8 cellular contexts compared by ENCODE assay signal in genomic region chr9:97982719-97983523, GRCh38. TPM values are rescaled to one million over a fixed set of nuclear protein-coding genes. Genes with fewer than 3 reads are reported as not detected.
DNase-seq lines count a peak whose midpoint lies in the region; ATAC-seq and TF ChIP-seq lines count a peak whose summit lies in the region.

ANP32B (plus strand) TSS chr9:97983341; CDS start chr9:97983556, 215 bp downstream.

- H3K27me3 Mint-ChIP-seq in osteocyte (ENCODE audit: unreplicated experiment), result peaks cover 8% of the 10 kb centered on the region

- H3K9me3 Mint-ChIP-seq in activated naive CD4-positive, alpha-beta T cell treated with anti-CD3 and anti-CD28 coated beads, Interleukin-2, amount 50 U/mL, for 72 hours, result no peaks in the 10 kb centered on the region
- no peaks in the 10 kb centered on the region for H3K9me3 Mint-ChIP-seq in osteocyte (ENCODE audit: unreplicated experiment)

- no peaks in the 10 kb centered on the region for H3K36me3 ChIP-seq in thoracic aorta

- peaks cover 7 to 26% of the 10 kb centered on the region in 2 donors for H3K4me1 ChIP-seq in thoracic aorta (ENCODE audit: control insufficient read depth in 1 of 2, low read depth in 2 of 2)

- H3K9me3 ChIP-seq in thoracic aorta, result no peaks in the 10 kb centered on the region

- peak within 1 kb of the TSS; percentile 78 for H3K4me3 Mint-ChIP-seq in osteocyte (ENCODE audit: unreplicated experiment)

- no peaks in the 10 kb centered on the region for H3K27me3 ChIP-seq in thoracic aorta (replicated peaks; ENCODE audit: insufficient read depth)

- POLR2A ChIA-PET in HEK293T (lab: Yijun Ruan, JAX), result interaction anchor here (0.8 to 3.8 kb wide), 17 partner anchors 11 to 508 kb away, joined by 3 to 25 read pairs (median 4); partner anchors contain the start of genes TBC1D2 and TRMO

- peak; percentile 96 for TF ChIP-seq CTCF in GM10266 (IDR thresholded peaks at IDR 0.05; ENCODE audit: control insufficient read depth, insufficient read depth, low read depth, missing control alignments)
- TF ChIP-seq CTCF in osteocyte (IDR thresholded peaks at IDR 0.05), result peak; percentile 88
- peak; percentile 80 for TF ChIP-seq CTCF in thoracic aorta (IDR thresholded peaks at IDR 0.05)

- DNase-seq in GM10266 (ENCODE audit: extremely low spot score) (peak; percentile 96), HEK293T (ENCODE audit: extremely low spot score) (peak; percentile 88), MV-4-11 (lab: John Stamatoyannopoulos, UW) (peak; percentile 87), SKM-1 (lab: John Stamatoyannopoulos, UW; ENCODE audit: unreplicated experiment) (peak; percentile 62), glomerular visceral epithelial cell (ENCODE audit: extremely low spot score) (peak; percentile 95), osteocyte (ENCODE audit: extremely low spot score, unreplicated experiment) (peak; percentile 98), thoracic aorta (ENCODE audit: low spot score) (peak; percentile 74)
- peak; percentile 90 to 96 for DNase-seq in activated naive CD4-positive, alpha-beta T cell treated with anti-CD3 and anti-CD28 coated beads, Interleukin-2, amount 50 U/mL, for 72 hours (ENCODE audit: low spot score in 2 of 2)

- peak within 1 kb of the TSS; percentile 97 to 99 for H3K27ac ChIP-seq in thoracic aorta

- peaks cover 35% of the 10 kb centered on the region for H3K4me1 Mint-ChIP-seq in osteocyte (ENCODE audit: unreplicated experiment)

- peak within 1 kb of the TSS; percentile 84 to 90 for H3K27ac Mint-ChIP-seq in activated naive CD4-positive, alpha-beta T cell treated with anti-CD3 and anti-CD28 coated beads, Interleukin-2, amount 50 U/mL, for 72 hours
- H3K27ac Mint-ChIP-seq in osteocyte (ENCODE audit: unreplicated experiment), result peak within 1 kb of the TSS; percentile 81

- peak; percentile 85 to 89 for ATAC-seq in activated naive CD4-positive, alpha-beta T cell treated with anti-CD3 and anti-CD28 coated beads, Interleukin-2, amount 50 U/mL, for 72 hours
- ATAC-seq in thoracic aorta (ENCODE audit: insufficient number of reproducible peaks, low FRiP score, low read depth), result peak; percentile 67

- peaks cover 16 to 21% of the 10 kb centered on the region in 2 donors for H3K36me3 Mint-ChIP-seq in activated naive CD4-positive, alpha-beta T cell treated with anti-CD3 and anti-CD28 coated beads, Interleukin-2, amount 50 U/mL, for 72 hours
- H3K36me3 Mint-ChIP-seq in osteocyte (ENCODE audit: unreplicated experiment), result no peaks in the 10 kb centered on the region

- CTCF ChIA-PET in HEK293T (lab: Yijun Ruan, JAX), result interaction anchor here (0.7 kb wide), 1 partner anchor 26 kb away, joined by 3 read pairs; no protein-coding TSS in a partner anchor

- peak within 1 kb of the TSS; percentile 100 for H3K4me3 ChIP-seq in thoracic aorta

TF ChIP-seq in HEK293T, 16 proteins besides CTCF, POLR2A, EP300 and RAD21:
- TF ChIP-seq HDGF (IDR thresholded peaks at IDR 0.05; ENCODE audit: borderline replicate concordance) (no peak), TARDBP (IDR thresholded peaks at IDR 0.05) (no peak), ELF4 (IDR thresholded peaks at IDR 0.05) (peak; percentile 8; the same call in 1 of the 2 replicates), CTBP1 (IDR thresholded peaks at IDR 0.05; ENCODE audit: borderline replicate concordance) (no peak), LEF1 (IDR thresholded peaks at IDR 0.05; ENCODE audit: borderline replicate concordance) (no peak), L3MBTL2 (conservative IDR thresholded peaks at IDR 0.05) (peak; percentile 95), ARNT (IDR thresholded peaks at IDR 0.05) (peak; percentile 29; the same call in 1 of the 2 replicates), BHLHE40 (IDR thresholded peaks at IDR 0.05; ENCODE audit: borderline replicate concordance) (no peak), ZNF384 (IDR thresholded peaks at IDR 0.05) (no peak), FOXK2 (IDR thresholded peaks at IDR 0.05) (no peak), SUZ12 (IDR thresholded peaks at IDR 0.05) (no peak), NFRKB (IDR thresholded peaks at IDR 0.05) (no peak), PKNOX1 (IDR thresholded peaks at IDR 0.05) (no peak), FOXA1 (IDR thresholded peaks at IDR 0.05) (no peak), FOXM1 (IDR thresholded peaks at IDR 0.05; ENCODE audit: borderline replicate concordance) (peak; percentile 98), SP1 (IDR thresholded peaks at IDR 0.05) (no peak)

RNA-seq across cellular contexts. Expression of gene ANP32B, which starts in this region (rescaled TPM):
- 100 to 1,000 TPM; 255 to 315 TPM for total RNA-seq in activated naive CD4-positive, alpha-beta T cell treated with anti-CD3 and anti-CD28 coated beads, Interleukin-2, amount 50 U/mL, for 72 hours
- total RNA-seq in osteocyte, result 114 and 117 TPM in 2 replicates
- total RNA-seq in thoracic aorta, result 10 to 100 TPM; 23.3 to 65.7 TPM

Comparison
In these comparisons a context has a peak if more than half of its experiments do, and no peak if none do; other contexts are left out.
1. Peak in every context shown above with its lines: DNase-seq, ATAC-seq, H3K4me3 ChIP-seq and H3K27ac ChIP-seq.